8 cellular contexts compared by ENCODE assay signal in the genomic region with DNA sequence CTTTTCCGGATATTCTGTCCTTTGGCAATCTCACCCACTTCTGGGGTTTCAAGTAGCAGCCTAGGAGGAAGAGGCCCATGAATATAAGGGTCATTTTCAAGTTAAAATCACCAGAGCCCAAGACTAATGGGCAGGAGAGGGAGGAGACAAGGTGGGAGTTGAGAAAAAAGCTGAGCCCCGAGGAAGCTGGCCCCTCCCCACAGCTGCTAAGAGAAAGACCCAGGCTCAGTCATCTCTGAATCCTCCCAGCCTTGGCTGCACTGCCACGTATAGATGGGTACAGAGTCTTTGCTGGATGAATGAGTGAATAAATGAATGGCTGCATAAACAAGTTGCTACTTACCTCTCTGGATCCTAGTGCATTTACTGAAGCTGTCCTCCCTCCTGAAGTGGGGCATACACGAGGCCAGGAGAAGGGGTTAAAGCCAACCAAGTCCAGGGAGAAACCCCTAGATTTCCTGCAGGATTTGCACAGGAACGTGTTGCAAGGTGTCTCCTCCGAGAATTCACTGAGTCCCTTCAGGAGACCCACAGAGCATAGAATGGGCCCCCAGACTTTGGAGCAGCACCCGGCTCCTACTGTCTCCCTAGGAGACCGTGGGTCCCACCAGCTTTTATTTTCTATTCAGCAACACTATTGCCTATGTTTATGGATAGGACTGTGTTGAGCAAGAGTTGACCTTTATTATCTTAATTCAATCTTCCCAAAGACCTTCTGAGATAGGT.
DNase-seq lines count a peak whose midpoint lies in the region; ATAC-seq and TF ChIP-seq lines count a peak whose summit lies in the region.

No MANE protein-coding gene starts in this region.

- TF ChIP-seq POLR2A in stomach (IDR thresholded peaks at IDR 0.05): no peak

- H3K4me3 Mint-ChIP-seq in activated T-helper 17 cell treated with anti-CD3 and anti-CD28 coated beads, Interleukin-2, amount 50 U/mL, for 72 hours: peak overlapping the region; percentile 80

- H3K9me3 ChIP-seq in SK-N-SH (peaks cover 11% of the 10 kb centered on the region), stomach (peaks cover 0 to 5% (median 0%) of the 10 kb centered on the region in 4 donors)

- DNase-seq in SK-N-SH: no peak
- DNase-seq in islet precursor cell: peak; percentile 71
- no peak for DNase-seq in stomach
- no peak for DNase-seq in OCI-M2 (lab: John Stamatoyannopoulos, UW; ENCODE audit: unreplicated experiment)

- H3K79me2 ChIP-seq in SK-N-SH (ENCODE audit: insufficient read depth): no peaks in the 10 kb centered on the region; the same call in 1 of the 2 replicates

- H2AFZ ChIP-seq in SK-N-SH (ENCODE audit: low read depth): no peak overlapping the region; the same call in 1 of the 2 replicates

- TF ChIP-seq EP300 in SK-N-SH (IDR thresholded peaks at IDR 0.05; ENCODE audit: borderline replicate concordance in 1 of 2, low read depth in 1 of 2, low read length in 1 of 2): no peak
- no peak for TF ChIP-seq EP300 in stomach (IDR thresholded peaks at IDR 0.05)

- no peaks in the 10 kb centered on the region for H3K36me3 Mint-ChIP-seq in activated T-helper 17 cell treated with anti-CD3 and anti-CD28 coated beads, Interleukin-2, amount 50 U/mL, for 72 hours (ENCODE audit: low read depth)

- peak overlapping the region; percentile 62 to 88 for H3K27ac ChIP-seq in SK-N-SH (ENCODE audit: low read depth in 2 of 2, low read length in 1 of 2)
- peak overlapping the region; percentile 5 to 91 (median 86) for H3K27ac ChIP-seq in stomach

- H3K27me3 Mint-ChIP-seq in activated T-helper 17 cell treated with anti-CD3 and anti-CD28 coated beads, Interleukin-2, amount 50 U/mL, for 72 hours: peaks cover 7% of the 10 kb centered on the region

- CTCF ChIA-PET in SK-N-SH (lab: Yijun Ruan, JAX): interaction anchor here (1.4 to 1.8 kb wide), 2 partner anchors 22 to 440 kb away, joined by 3 to 4 read pairs; a partner anchor contains a TSS

- no peaks in the 10 kb centered on the region for H3K9me2 ChIP-seq in SK-N-SH

- intact Hi-C loops in stomach (cut with DNase I; ENCODE audit: low total_unique reads): no loop called here

- peaks cover 5% of the 10 kb centered on the region for H3K9me3 Mint-ChIP-seq in activated T-helper 17 cell treated with anti-CD3 and anti-CD28 coated beads, Interleukin-2, amount 50 U/mL, for 72 hours

- H3K4me1 ChIP-seq in SK-N-SH (ENCODE audit: control insufficient read depth in 1 of 2, insufficient read depth in 2 of 2, low read depth in 1 of 2, low read length in 1 of 2) (peaks cover 19 to 30% of the 10 kb centered on the region in 2 experiments), stomach (peaks cover 29 to 40% (median 35%) of the 10 kb centered on the region in 4 donors)

- no peak for TF ChIP-seq RAD21 in SK-N-SH (IDR thresholded peaks at IDR 0.05; ENCODE audit: low read length)

- 82% methylated on average over 8 of the region's 8 CpGs for WGBS in SK-N-SH (ENCODE audit: low lambda C conversion rate)
- 62 to 73% (median 69%) methylated on average over 8 of the region's 8 CpGs for WGBS in stomach, 5 donors

- H3F3A ChIP-seq in SK-N-SH (replicated peaks; ENCODE audit: insufficient read depth): peaks cover 13% of the 10 kb centered on the region

- peak overlapping the region; percentile 100 for H3K27ac Mint-ChIP-seq in activated T-helper 17 cell treated with anti-CD3 and anti-CD28 coated beads, Interleukin-2, amount 50 U/mL, for 72 hours

- POLR2A ChIA-PET in SK-N-SH (lab: Yijun Ruan, JAX): no interaction called here

- TF ChIP-seq CTCF in SK-N-SH (IDR thresholded peaks at IDR 0.05) (no peak), stomach (IDR thresholded peaks at IDR 0.05) (no peak)

- H3K27me3 ChIP-seq in SK-N-SH (ENCODE audit: insufficient read depth) (0 out of 2 replicates have a peak, but pooled peaks cover under 1% of the 10 kb centered on the region), stomach (no peaks in the 10 kb centered on the region)

- H3K36me3 ChIP-seq in SK-N-SH (replicated peaks in 1 of 2; ENCODE audit: control insufficient read depth in 1 of 2, insufficient read depth in 2 of 2, low read length in 1 of 2) (no peaks in the 10 kb centered on the region), stomach (no peaks in the 10 kb centered on the region)

- peak overlapping the region; percentile 65; the same call in 1 of the 2 replicates for H3K4me2 ChIP-seq in SK-N-SH

- H4K20me1 ChIP-seq in SK-N-SH (ENCODE audit: insufficient read depth): no peaks in the 10 kb centered on the region

- ATAC-seq in SK-N-SH treated with all-trans-retinoic acid at 6 μM for 48 hours (no peak), HG02970 (IDR thresholded peaks at IDR 0.05; ENCODE audit: low FRiP score, unreplicated experiment) (no peak), GM21526 (IDR thresholded peaks at IDR 0.05; ENCODE audit: low FRiP score, unreplicated experiment) (no peak)
- ATAC-seq in activated T-helper 17 cell treated with anti-CD3 and anti-CD28 coated beads, Interleukin-2, amount 50 U/mL, for 72 hours (replicated peaks): no peak

- H3K4me3 ChIP-seq in SK-N-SH (ENCODE audit: low read depth in 2 of 2, low read length in 1 of 2): no peak overlapping the region; a peak in 1 of 4 replicates
- no peak overlapping the region for H3K4me3 ChIP-seq in stomach

- no peak overlapping the region; the same call in 1 of the 2 replicates for H3K9ac ChIP-seq in SK-N-SH

- H3K4me1 Mint-ChIP-seq in activated T-helper 17 cell treated with anti-CD3 and anti-CD28 coated beads, Interleukin-2, amount 50 U/mL, for 72 hours: peaks cover 41% of the 10 kb centered on the region

TF ChIP-seq in SK-N-SH, 30 proteins besides CTCF, POLR2A, EP300 and RAD21 (continues in another document):
- TF ChIP-seq, protein P1, sequence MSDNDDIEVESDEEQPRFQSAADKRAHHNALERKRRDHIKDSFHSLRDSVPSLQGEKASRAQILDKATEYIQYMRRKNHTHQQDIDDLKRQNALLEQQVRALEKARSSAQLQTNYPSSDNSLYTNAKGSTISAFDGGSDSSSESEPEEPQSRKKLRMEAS (IDR thresholded peaks at IDR 0.05; ENCODE audit: low read depth): no peak
- TF ChIP-seq CHD2 (IDR thresholded peaks at IDR 0.05; ENCODE audit: low read length, partially characterized antibody): no peak
- TF ChIP-seq, protein P2, sequence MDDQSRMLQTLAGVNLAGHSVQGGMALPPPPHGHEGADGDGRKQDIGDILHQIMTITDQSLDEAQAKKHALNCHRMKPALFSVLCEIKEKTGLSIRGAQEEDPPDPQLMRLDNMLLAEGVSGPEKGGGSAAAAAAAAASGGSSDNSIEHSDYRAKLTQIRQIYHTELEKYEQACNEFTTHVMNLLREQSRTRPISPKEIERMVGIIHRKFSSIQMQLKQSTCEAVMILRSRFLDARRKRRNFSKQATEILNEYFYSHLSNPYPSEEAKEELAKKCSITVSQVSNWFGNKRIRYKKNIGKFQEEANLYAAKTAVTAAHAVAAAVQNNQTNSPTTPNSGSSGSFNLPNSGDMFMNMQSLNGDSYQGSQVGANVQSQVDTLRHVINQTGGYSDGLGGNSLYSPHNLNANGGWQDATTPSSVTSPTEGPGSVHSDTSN (IDR thresholded peaks at IDR 0.05): no peak
- TF ChIP-seq GABPA (IDR thresholded peaks at IDR 0.05; ENCODE audit: low read depth): no peak
- no peak for TF ChIP-seq MXI1 (IDR thresholded peaks at IDR 0.05; ENCODE audit: low read depth, low read length)
- no peak for TF ChIP-seq RFX5 (IDR thresholded peaks at IDR 0.05; ENCODE audit: low read length)
- TF ChIP-seq, protein P3, sequence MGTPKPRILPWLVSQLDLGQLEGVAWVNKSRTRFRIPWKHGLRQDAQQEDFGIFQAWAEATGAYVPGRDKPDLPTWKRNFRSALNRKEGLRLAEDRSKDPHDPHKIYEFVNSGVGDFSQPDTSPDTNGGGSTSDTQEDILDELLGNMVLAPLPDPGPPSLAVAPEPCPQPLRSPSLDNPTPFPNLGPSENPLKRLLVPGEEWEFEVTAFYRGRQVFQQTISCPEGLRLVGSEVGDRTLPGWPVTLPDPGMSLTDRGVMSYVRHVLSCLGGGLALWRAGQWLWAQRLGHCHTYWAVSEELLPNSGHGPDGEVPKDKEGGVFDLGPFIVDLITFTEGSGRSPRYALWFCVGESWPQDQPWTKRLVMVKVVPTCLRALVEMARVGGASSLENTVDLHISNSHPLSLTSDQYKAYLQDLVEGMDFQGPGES (IDR thresholded peaks at IDR 0.05; ENCODE audit: low read depth, low read length): no peak
- no peak for TF ChIP-seq POLR2AphosphoS5 (IDR thresholded peaks at IDR 0.05; ENCODE audit: low read depth, low read length)

TF ChIP-seq in SK-N-SH treated with all-trans-retinoic acid at 6 μM for 48 hours, 23 proteins besides CTCF, POLR2A, EP300 and RAD21:
- TF ChIP-seq CSDC2 (CRISPR knock-in tag; IDR thresholded peaks at IDR 0.05) (no peak), ZFP30 (CRISPR knock-in tag; IDR thresholded peaks at IDR 0.05) (no peak)
TF ChIP-seq in SK-N-SH treated with all-trans-retinoic acid at 6 μM for 48 hours: peak in this region for 0.
